1 cellular context compared by ENCODE assay signal in the genomic region with DNA sequence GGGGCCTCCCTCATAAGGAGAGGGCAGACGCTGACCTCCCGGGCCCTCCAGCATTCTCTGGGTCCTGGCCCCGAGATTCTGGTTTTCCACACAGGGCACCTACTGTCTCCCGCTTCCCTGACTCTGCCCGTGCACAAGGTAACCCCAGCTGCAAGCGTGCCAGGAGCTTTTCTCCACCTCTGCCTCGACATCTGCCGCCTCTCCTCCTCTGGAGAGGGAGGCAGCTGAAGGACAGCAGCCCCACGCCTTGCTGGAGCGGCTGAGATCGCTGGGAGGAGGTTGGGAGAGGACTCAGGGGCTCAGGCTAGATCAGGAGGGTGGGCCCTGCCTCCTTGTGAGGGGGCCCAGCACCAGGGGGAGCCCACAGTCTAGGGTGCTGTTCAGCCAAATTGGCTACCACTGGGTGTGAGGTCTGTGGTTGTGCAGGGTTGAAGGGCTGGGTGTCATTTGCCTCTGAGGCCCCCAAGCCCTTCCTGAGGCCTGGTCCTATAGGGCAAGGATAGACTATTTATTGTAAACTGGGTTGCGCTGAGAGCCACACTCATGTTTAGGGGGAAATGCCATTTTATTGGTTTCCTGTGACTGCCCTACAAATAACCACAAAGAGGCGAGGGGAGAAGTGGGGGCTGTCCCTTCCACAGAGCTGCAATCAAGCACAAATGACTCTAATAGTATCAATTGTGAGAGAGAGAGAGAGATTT.
TF ChIP-seq lines count a peak whose summit lies in the region.

No MANE protein-coding gene starts in this region.

TF ChIP-seq in HepG2, 621 proteins besides CTCF, POLR2A, EP300 and RAD21 (continued from another document):
- TF ChIP-seq ZNF720 (CRISPR knock-in tag; IDR thresholded peaks at IDR 0.05): no peak
- TF ChIP-seq TARDBP (CRISPR knock-in tag; IDR thresholded peaks at IDR 0.05): no peak
- no peak for TF ChIP-seq ZNF484 (CRISPR knock-in tag; IDR thresholded peaks at IDR 0.05; ENCODE audit: borderline replicate concordance, low read depth)
- TF ChIP-seq SMYD3 (CRISPR knock-in tag; IDR thresholded peaks at IDR 0.05): no peak
- TF ChIP-seq ZBTB39 (CRISPR knock-in tag; IDR thresholded peaks at IDR 0.05): no peak
- 0 out of 2 replicates have a peak, but pooled peaks have one; percentile 40 for TF ChIP-seq ZNF296 (CRISPR knock-in tag; conservative IDR thresholded peaks at IDR 0.05)
- 0 out of 2 replicates have a peak, but pooled peaks have one; percentile 38 for TF ChIP-seq IRF2 (CRISPR knock-in tag; IDR thresholded peaks at IDR 0.05)
- TF ChIP-seq, protein P1, sequence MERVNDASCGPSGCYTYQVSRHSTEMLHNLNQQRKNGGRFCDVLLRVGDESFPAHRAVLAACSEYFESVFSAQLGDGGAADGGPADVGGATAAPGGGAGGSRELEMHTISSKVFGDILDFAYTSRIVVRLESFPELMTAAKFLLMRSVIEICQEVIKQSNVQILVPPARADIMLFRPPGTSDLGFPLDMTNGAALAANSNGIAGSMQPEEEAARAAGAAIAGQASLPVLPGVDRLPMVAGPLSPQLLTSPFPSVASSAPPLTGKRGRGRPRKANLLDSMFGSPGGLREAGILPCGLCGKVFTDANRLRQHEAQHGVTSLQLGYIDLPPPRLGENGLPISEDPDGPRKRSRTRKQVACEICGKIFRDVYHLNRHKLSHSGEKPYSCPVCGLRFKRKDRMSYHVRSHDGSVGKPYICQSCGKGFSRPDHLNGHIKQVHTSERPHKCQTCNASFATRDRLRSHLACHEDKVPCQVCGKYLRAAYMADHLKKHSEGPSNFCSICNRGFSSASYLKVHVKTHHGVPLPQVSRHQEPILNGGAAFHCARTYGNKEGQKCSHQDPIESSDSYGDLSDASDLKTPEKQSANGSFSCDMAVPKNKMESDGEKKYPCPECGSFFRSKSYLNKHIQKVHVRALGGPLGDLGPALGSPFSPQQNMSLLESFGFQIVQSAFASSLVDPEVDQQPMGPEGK (CRISPR knock-in tag; IDR thresholded peaks at IDR 0.05): no peak
- TF ChIP-seq ZMAT5 (CRISPR knock-in tag; IDR thresholded peaks at IDR 0.05; ENCODE audit: borderline replicate concordance, low read depth): no peak
